In genomic region chr1:175824079-175824478, GRCh38 we compare ENCODE assay signal across 9 cellular contexts.
DNase-seq lines count a peak whose midpoint lies in the region; ATAC-seq and TF ChIP-seq lines count a peak whose summit lies in the region.
"Had no signal": no experiment of that assay in that cellular context is flagged by ENCODE, and none has a peak within 500 bp of the region (broad histone marks: within the 10 kb centered on the region; RNA-seq: fewer than 3 reads in every experiment).

No MANE protein-coding gene starts in this region.

- no peak for ATAC-seq in lower lobe of right lung

- no peaks in the 10 kb centered on the region for H3K4me1 ChIP-seq in lower lobe of right lung

- TF ChIP-seq CTCF in HFF-Myc (IDR thresholded peaks at IDR 0.05; ENCODE audit: low read depth, low read length, missing control alignments): peak; percentile 28
- TF ChIP-seq CTCF in lower lobe of right lung (IDR thresholded peaks at IDR 0.05): peak; percentile 15

- H3K4me3 ChIP-seq in HFF-Myc (replicated peaks; ENCODE audit: low read depth, low read length): no peak overlapping the region
- H3K4me3 ChIP-seq in lower lobe of right lung: no peak overlapping the region

- H3K27ac ChIP-seq in lower lobe of right lung: no peak overlapping the region

- DNase-seq in D341Med (ENCODE audit: low spot score): peak; percentile 48
- DNase-seq in HFF-Myc (ENCODE audit: extremely low read depth, low read depth): no peak
- DNase-seq in activated T-cell treated with anti-CD3 and anti-CD28 coated beads, Interleukin-2, amount 50 U/mL, for 48 hours: peak; percentile 49 to 53
- no peak for DNase-seq in lower lobe of right lung
- no peak for DNase-seq in NCI-H128 (lab: John Stamatoyannopoulos, UW; ENCODE audit: unreplicated experiment)
- DNase-seq in DMS79 treated with DMSO at 0.1 percent for 48 hours (lab: John Stamatoyannopoulos, UW): no peak
- no peak for DNase-seq in stimulated activated naive CD4-positive, alpha-beta T cell (lab: John Stamatoyannopoulos, UW)
- DNase-seq in activated effector memory CD4-positive, alpha-beta T cell treated with Interleukin-2 at 50 U/mL for 16 hours: no peak
- DNase-seq: activated effector memory CD4-positive, alpha-beta T cell treated with anti-CD3 and anti-CD28 coated beads, Interleukin-2, amount 50 U/mL, for 16 hours had no signal

- H3K36me3 ChIP-seq in lower lobe of right lung: no peaks in the 10 kb centered on the region

- H3K9me3 ChIP-seq in lower lobe of right lung: no peaks in the 10 kb centered on the region

- intact Hi-C loops in lower lobe of right lung (cut with DNase I): no loop called here

- H3K27me3 ChIP-seq in lower lobe of right lung (ENCODE audit: low read depth): no peaks in the 10 kb centered on the region

Comparison
In these comparisons a context has a peak if more than half of its experiments do, and no peak if none do; other contexts are left out.
1. DNase-seq: peak in D341Med (single experiment) and activated T-cell treated with anti-CD3 and anti-CD28 coated beads, Interleukin-2, amount 50 U/mL, for 48 hours (2 of 2); none in HFF-Myc (single experiment), lower lobe of right lung (single experiment), NCI-H128 (single experiment), DMS79 treated with DMSO at 0.1 percent for 48 hours (single experiment), stimulated activated naive CD4-positive, alpha-beta T cell (0 of 6) and activated effector memory CD4-positive, alpha-beta T cell treated with Interleukin-2 at 50 U/mL for 16 hours (single experiment).